8 cellular contexts compared by ENCODE assay signal in the genomic region with DNA sequence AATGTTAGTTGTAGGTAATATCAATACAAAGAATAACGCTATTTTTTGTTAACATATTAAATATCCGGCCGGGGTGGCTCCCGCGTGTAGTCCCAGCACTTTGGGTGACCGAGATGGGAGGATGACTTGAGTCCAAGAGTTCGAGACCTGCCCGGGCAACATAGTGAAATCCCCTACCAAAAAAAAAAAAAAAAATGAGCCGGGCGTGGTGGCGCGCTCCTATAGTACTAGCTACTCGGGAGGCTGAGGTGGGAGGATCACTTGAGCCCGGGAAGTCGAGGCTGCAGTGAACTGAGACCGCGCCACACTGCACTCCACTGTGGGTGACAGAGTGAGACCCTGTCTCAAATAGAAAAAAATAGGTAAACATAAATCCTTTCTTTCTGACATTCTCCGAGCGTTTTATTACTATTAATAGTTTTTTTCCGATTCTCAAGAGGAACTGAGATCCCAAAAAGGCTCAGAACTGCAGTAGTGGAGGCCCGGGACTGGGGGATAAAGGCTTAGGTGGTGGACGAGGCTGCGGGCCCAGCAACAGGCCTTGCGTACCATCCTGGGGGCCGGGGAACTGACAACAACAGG. TPM values are rescaled to one million over a fixed set of nuclear protein-coding genes. Genes with fewer than 3 reads are reported as not detected.
DNase-seq lines count a peak whose midpoint lies in the region; ATAC-seq and TF ChIP-seq lines count a peak whose summit lies in the region.

No MANE protein-coding gene starts in this region.

- no peaks in the 10 kb centered on the region for H3K36me3 ChIP-seq in CD4-positive, alpha-beta memory T cell (ENCODE audit: insufficient read depth, low read length)

- no peak for TF ChIP-seq POLR2A in NB4 (IDR thresholded peaks at IDR 0.05; ENCODE audit: extremely low read depth, insufficient read length)

- H3K9me3 ChIP-seq in CD4-positive, alpha-beta memory T cell (ENCODE audit: control insufficient read depth in 1 of 2, low read length in 2 of 2) = no peaks in the 10 kb centered on the region

- intact Hi-C loops in CD4-positive, alpha-beta memory T cell (cut with micrococcal nuclease) = loop anchor here (1.0 to 2.0 kb wide), 2 partner anchors 10 to 14 kb away; no protein-coding TSS in a partner anchor

- CTCF ChIA-PET in CD4-positive, alpha-beta memory T cell (lab: Charles Lee; ENCODE audit: partially characterized antibody) = interaction anchor here (0.5 to 10.0 kb wide), 3 partner anchors 14 to 1793 kb away, joined by 4 to 124 read pairs (median 5); no protein-coding TSS in a partner anchor

- peaks cover 4 to 27% of the 10 kb centered on the region in 2 donors for H3K36me3 Mint-ChIP-seq in CD4-positive, alpha-beta memory T cell
- H3K36me3 Mint-ChIP-seq in endothelial cell (ENCODE audit: low read depth, unreplicated experiment) = peaks cover 9% of the 10 kb centered on the region
- H3K36me3 Mint-ChIP-seq in osteocyte (ENCODE audit: unreplicated experiment) = no peaks in the 10 kb centered on the region

- H3K27ac Mint-ChIP-seq in CD4-positive, alpha-beta memory T cell = peak overlapping the region in 6 of 7 donors; percentile 92 to 97 (median 94)
- H3K27ac Mint-ChIP-seq in endothelial cell (ENCODE audit: unreplicated experiment) = peak overlapping the region; percentile 75
- peak overlapping the region; percentile 85 for H3K27ac Mint-ChIP-seq in osteocyte (ENCODE audit: unreplicated experiment)

- no peaks in the 10 kb centered on the region for H3K27me3 ChIP-seq in CD4-positive, alpha-beta memory T cell (ENCODE audit: insufficient read depth, low read length)

- DNase-seq in CD4-positive, alpha-beta memory T cell = no peak
- DNase-seq in NB4 (ENCODE audit: low read depth) (no peak), endothelial cell (ENCODE audit: low spot score) (no peak), osteocyte (ENCODE audit: extremely low spot score, unreplicated experiment) (no peak), cortex of kidney (lab: John Stamatoyannopoulos, UW) (no peak), DMS153 (lab: John Stamatoyannopoulos, UW) (no peak), NCI-H146 (lab: John Stamatoyannopoulos, UW) (no peak)

- H3K4me1 Mint-ChIP-seq in CD4-positive, alpha-beta memory T cell = peaks cover 35 to 52% (median 40%) of the 10 kb centered on the region in 4 donors
- H3K4me1 Mint-ChIP-seq in endothelial cell (ENCODE audit: unreplicated experiment) = peaks cover 35% of the 10 kb centered on the region
- H3K4me1 Mint-ChIP-seq in osteocyte (ENCODE audit: unreplicated experiment) = peaks cover 12% of the 10 kb centered on the region

- TF ChIP-seq CTCF in NB4 (IDR thresholded peaks at IDR 0.05; ENCODE audit: low read depth, low read length) = no peak
- TF ChIP-seq CTCF in endothelial cell (IDR thresholded peaks at IDR 0.05; ENCODE audit: unreplicated experiment) = no peak
- no peak for TF ChIP-seq CTCF in osteocyte (IDR thresholded peaks at IDR 0.05)

- POLR2A ChIA-PET in CD4-positive, alpha-beta memory T cell (lab: Charles Lee; ENCODE audit: partially characterized antibody) = interaction anchor here (0.6 to 5.0 kb wide), 10 partner anchors 12 to 1587 kb away, joined by 3 to 101 read pairs (median 6); partner anchors contain the start of gene SIAH1

- no peak for ATAC-seq in HG03460 (IDR thresholded peaks at IDR 0.05; ENCODE audit: unreplicated experiment)

- peaks cover 0 to 5% (median 3%) of the 10 kb centered on the region in 8 donors for H3K9me3 Mint-ChIP-seq in CD4-positive, alpha-beta memory T cell
- H3K9me3 Mint-ChIP-seq in endothelial cell (ENCODE audit: unreplicated experiment) (no peaks in the 10 kb centered on the region), osteocyte (ENCODE audit: unreplicated experiment) (no peaks in the 10 kb centered on the region)

- H3K4me3 ChIP-seq in CD4-positive, alpha-beta memory T cell (ENCODE audit: low read length in 2 of 2) = peak overlapping the region; percentile 55 to 82
- H3K4me3 ChIP-seq in NB4 (ENCODE audit: low read depth, low read length) = peak overlapping the region; percentile 90

- H3K27me3 Mint-ChIP-seq in CD4-positive, alpha-beta memory T cell = no peaks in the 10 kb centered on the region
- H3K27me3 Mint-ChIP-seq in endothelial cell (ENCODE audit: unreplicated experiment) (peaks cover 6% of the 10 kb centered on the region), osteocyte (ENCODE audit: unreplicated experiment) (no peaks in the 10 kb centered on the region)

- peaks cover 85% of the 10 kb centered on the region for H3K4me1 ChIP-seq in CD4-positive, alpha-beta memory T cell (ENCODE audit: insufficient read depth, low read length)

- H3K4me3 Mint-ChIP-seq in CD4-positive, alpha-beta memory T cell = peak overlapping the region in 1 of 8 donors; percentile 90
- H3K4me3 Mint-ChIP-seq in endothelial cell (ENCODE audit: unreplicated experiment) (peak overlapping the region; percentile 96), osteocyte (ENCODE audit: unreplicated experiment) (no peak overlapping the region)

- peak overlapping the region; percentile 87 for H3K27ac ChIP-seq in CD4-positive, alpha-beta memory T cell (ENCODE audit: low read depth, low read length)

RNA-seq across cellular contexts. Expression of gene N4BP1, which starts 1.0 kb away (rescaled TPM):
- 10 to 100 TPM; 58.5 to 60.6 TPM for total RNA-seq in CD4-positive, alpha-beta memory T cell
- 10 to 100 TPM; 19.4 to 55.3 TPM for polyA plus RNA-seq in CD4-positive, alpha-beta memory T cell
- total RNA-seq in endothelial cell (ENCODE audit: unreplicated experiment) = 52.2 TPM
- total RNA-seq in osteocyte = 26.6 and 29.3 TPM in 2 replicates
